ENCODE assay signal across 9 cellular contexts in the genomic region with DNA sequence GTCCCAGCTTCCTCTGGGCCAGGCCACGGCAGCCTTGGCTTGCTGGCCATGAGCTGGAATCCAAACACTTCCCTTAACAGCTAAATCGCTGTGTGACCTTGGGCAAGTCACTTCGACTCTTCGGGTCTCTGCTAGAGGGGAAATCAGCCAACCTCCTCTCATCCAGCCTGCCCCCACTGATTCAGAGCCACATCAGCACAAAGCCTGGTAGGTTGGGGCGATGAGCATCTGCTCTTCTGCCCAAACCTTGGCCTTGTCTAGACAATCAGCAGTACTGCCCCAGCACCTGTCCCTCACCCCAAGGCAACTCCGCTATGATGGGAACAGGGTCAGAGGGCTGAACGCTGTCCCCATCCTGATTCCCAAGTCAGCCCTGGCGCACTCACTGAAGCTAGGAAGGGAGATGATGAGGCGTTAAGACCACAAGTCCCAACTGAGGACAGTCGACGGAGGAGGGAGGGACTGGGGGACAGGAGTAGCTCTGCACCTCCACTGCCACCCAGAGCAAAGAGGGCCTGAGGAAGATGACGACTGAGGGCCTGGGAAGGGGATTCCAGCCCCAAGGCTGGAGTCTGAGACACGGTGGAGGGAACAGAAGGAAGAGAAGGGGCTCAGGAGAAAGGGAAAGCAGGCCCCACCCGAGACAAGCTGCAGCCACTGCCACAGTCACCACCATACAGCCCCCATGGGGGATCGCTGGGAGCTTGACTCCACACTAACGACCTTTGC. TPM values are rescaled to one million over a fixed set of nuclear protein-coding genes. Genes with fewer than 3 reads are reported as not detected.
DNase-seq lines count a peak whose midpoint lies in the region; ATAC-seq lines count a peak whose summit lies in the region.
"Had no signal": no experiment of that assay in that cellular context is flagged by ENCODE, and none has a peak within 500 bp of the region (broad histone marks: within the 10 kb centered on the region; RNA-seq: fewer than 3 reads in every experiment).

No MANE protein-coding gene starts in this region.

- no peaks in the 10 kb centered on the region for H3K9me3 Mint-ChIP-seq in activated CD4-positive, alpha-beta T cell treated with anti-CD3 and anti-CD28 coated beads for 36 hours (ENCODE audit: low read depth)
- no peaks in the 10 kb centered on the region for H3K9me3 Mint-ChIP-seq in activated CD4-positive, alpha-beta memory T cell treated with anti-CD3 and anti-CD28 coated beads, Interleukin-2, amount 10 ng/mL, durations not matched to agents 7 days and 5 days

- intact Hi-C loops in activated CD4-positive, alpha-beta T cell treated with anti-CD3 and anti-CD28 coated beads for 36 hours (cut with DNase I, micrococcal nuclease): loop anchor here in 1 of 2 experiments (5.0 kb wide), 2 partner anchors 658 to 847 kb away; partner anchors contain the start of gene TRPV3

- H3K4me1 Mint-ChIP-seq in activated CD4-positive, alpha-beta T cell treated with anti-CD3 and anti-CD28 coated beads for 36 hours: peaks cover 39% of the 10 kb centered on the region
- peaks cover 42% of the 10 kb centered on the region for H3K4me1 Mint-ChIP-seq in activated CD4-positive, alpha-beta memory T cell treated with anti-CD3 and anti-CD28 coated beads, Interleukin-2, amount 10 ng/mL, durations not matched to agents 7 days and 5 days

- POLR2A ChIA-PET in activated CD4-positive, alpha-beta T cell treated with anti-CD3 and anti-CD28 coated beads for 36 hours (lab: Charles Lee): interaction anchor here (0.6 to 1.7 kb wide), 5 partner anchors 15 to 224 kb away, joined by 3 to 6 read pairs (median 4); partner anchors contain the start of genes METTL16 and PAFAH1B1
- POLR2A ChIA-PET in activated CD4-positive, alpha-beta memory T cell treated with anti-CD3 and anti-CD28 coated beads, Interleukin-2, amount 10 ng/mL, durations not matched to agents 7 days and 5 days (lab: Charles Lee): interaction anchor here (0.7 to 1.9 kb wide), 9 partner anchors 11 to 374 kb away, joined by 3 to 8 read pairs (median 4); partner anchors contain the start of genes RAP1GAP2 and TSR1

- no peak for DNase-seq in activated CD4-positive, alpha-beta T cell treated with anti-CD3 and anti-CD28 coated beads for 36 hours
- DNase-seq in activated CD4-positive, alpha-beta T cell treated with anti-CD3 and anti-CD28 coated beads, Interleukin-2, amount 50 U/mL, for 1 hour: no peak
- no peak for DNase-seq in activated CD4-positive, alpha-beta memory T cell treated with anti-CD3 and anti-CD28 coated beads, Interleukin-2, amount 10 ng/mL, durations not matched to agents 7 days and 5 days
- DNase-seq in NCI-H1436 (lab: John Stamatoyannopoulos, UW) (no peak), HCEC 1CT (no peak), SHP77 treated with DMSO at 0.1 percent for 48 hours (lab: John Stamatoyannopoulos, UW) (no peak)

- H3K4me1 ChIP-seq in iPS-20b (ENCODE audit: insufficient read depth, low read length): peaks cover 20% of the 10 kb centered on the region
- H3K4me1 ChIP-seq in stomach smooth muscle (ENCODE audit: control insufficient read depth, insufficient read depth, low read length): peaks cover 70% of the 10 kb centered on the region

- no peaks in the 10 kb centered on the region for H3K36me3 ChIP-seq in iPS-20b (ENCODE audit: insufficient read depth, low read depth, low read length)
- no peaks in the 10 kb centered on the region for H3K36me3 ChIP-seq in stomach smooth muscle (ENCODE audit: control insufficient read depth in 2 of 2, insufficient read depth in 2 of 2, low read length in 2 of 2)

- H3K4me3 ChIP-seq in iPS-20b (ENCODE audit: low read length) (peak overlapping the region; percentile 77), stomach smooth muscle (ENCODE audit: low read length in 2 of 2) (peak overlapping the region; percentile 88 to 91)

- H3K27me3 Mint-ChIP-seq in activated CD4-positive, alpha-beta T cell treated with anti-CD3 and anti-CD28 coated beads for 36 hours: no peaks in the 10 kb centered on the region
- no peaks in the 10 kb centered on the region for H3K27me3 Mint-ChIP-seq in activated CD4-positive, alpha-beta memory T cell treated with anti-CD3 and anti-CD28 coated beads, Interleukin-2, amount 10 ng/mL, durations not matched to agents 7 days and 5 days

- no peak overlapping the region for H3K27ac ChIP-seq in iPS-20b (ENCODE audit: low read length)
- H3K27ac ChIP-seq in stomach smooth muscle (ENCODE audit: low read length): peak overlapping the region; percentile 11

- H3K36me3 Mint-ChIP-seq in activated CD4-positive, alpha-beta T cell treated with anti-CD3 and anti-CD28 coated beads for 36 hours (ENCODE audit: low read depth): peaks cover 8% of the 10 kb centered on the region
- no peaks in the 10 kb centered on the region for H3K36me3 Mint-ChIP-seq in activated CD4-positive, alpha-beta memory T cell treated with anti-CD3 and anti-CD28 coated beads, Interleukin-2, amount 10 ng/mL, durations not matched to agents 7 days and 5 days (ENCODE audit: low read depth)

- no peak for ATAC-seq in activated CD4-positive, alpha-beta T cell treated with anti-CD3 and anti-CD28 coated beads for 36 hours

- no peaks in the 10 kb centered on the region for H3K9me3 ChIP-seq in iPS-20b (ENCODE audit: insufficient read depth, low read depth, low read length)
- H3K9me3 ChIP-seq in stomach smooth muscle (ENCODE audit: control insufficient read depth in 2 of 2, low read length in 2 of 2): no peaks in the 10 kb centered on the region

- peaks cover 25% of the 10 kb centered on the region for H3K27me3 ChIP-seq in iPS-20b (ENCODE audit: insufficient read depth, low read length)
- no peaks in the 10 kb centered on the region for H3K27me3 ChIP-seq in stomach smooth muscle (ENCODE audit: control insufficient read depth in 1 of 2, insufficient read depth in 2 of 2, low read length in 2 of 2)

- peak overlapping the region; percentile 76; the same call in 1 of the 2 replicates for H3K9ac ChIP-seq in iPS-20b (ENCODE audit: low read depth, low read length)
- H3K9ac ChIP-seq in stomach smooth muscle (ENCODE audit: low read length in 2 of 2): peak overlapping the region; percentile 71 to 78

- CTCF ChIA-PET in activated CD4-positive, alpha-beta T cell treated with anti-CD3 and anti-CD28 coated beads for 36 hours (lab: Charles Lee): interaction anchor here (0.5 to 2.1 kb wide), 5 partner anchors 15 to 865 kb away, joined by 3 to 10 read pairs (median 3); partner anchors contain the start of gene RAP1GAP2
- CTCF ChIA-PET in activated CD4-positive, alpha-beta memory T cell treated with anti-CD3 and anti-CD28 coated beads, Interleukin-2, amount 10 ng/mL, durations not matched to agents 7 days and 5 days (lab: Charles Lee): interaction anchor here (1.2 to 1.6 kb wide), 3 partner anchors 36 to 328 kb away, joined by 3 to 5 read pairs (median 3); no protein-coding TSS in a partner anchor

- peak overlapping the region; percentile 86 for H3K4me3 Mint-ChIP-seq in activated CD4-positive, alpha-beta T cell treated with anti-CD3 and anti-CD28 coated beads for 36 hours
- H3K4me3 Mint-ChIP-seq in activated CD4-positive, alpha-beta memory T cell treated with anti-CD3 and anti-CD28 coated beads, Interleukin-2, amount 10 ng/mL, durations not matched to agents 7 days and 5 days: peak overlapping the region; percentile 80

- peak overlapping the region; percentile 84 for H3K27ac Mint-ChIP-seq in activated CD4-positive, alpha-beta T cell treated with anti-CD3 and anti-CD28 coated beads for 36 hours
- peak overlapping the region; percentile 77 for H3K27ac Mint-ChIP-seq in activated CD4-positive, alpha-beta memory T cell treated with anti-CD3 and anti-CD28 coated beads, Interleukin-2, amount 10 ng/mL, durations not matched to agents 7 days and 5 days

RNA-seq across cellular contexts. Expression of gene CLUH, which starts 1.3 kb away (rescaled TPM):
- 100 to 1,000 TPM; 107 to 123 TPM for total RNA-seq in activated CD4-positive, alpha-beta T cell treated with anti-CD3 and anti-CD28 coated beads for 36 hours
- total RNA-seq in activated CD4-positive, alpha-beta memory T cell treated with anti-CD3 and anti-CD28 coated beads, Interleukin-2, amount 10 ng/mL, durations not matched to agents 7 days and 5 days: 10 to 100 TPM; 36.4 to 37.9 TPM

RNA-seq across cellular contexts. Expression of gene CCDC92B, which starts 39.2 kb away (rescaled TPM):
- not detected for total RNA-seq in activated CD4-positive, alpha-beta T cell treated with anti-CD3 and anti-CD28 coated beads for 36 hours
- under 1 TPM in 1 of 2 experiments, not detected in 1; 0.10 TPM for total RNA-seq in activated CD4-positive, alpha-beta memory T cell treated with anti-CD3 and anti-CD28 coated beads, Interleukin-2, amount 10 ng/mL, durations not matched to agents 7 days and 5 days
- total RNA-seq: Daoy had no signal
